In the genomic region with DNA sequence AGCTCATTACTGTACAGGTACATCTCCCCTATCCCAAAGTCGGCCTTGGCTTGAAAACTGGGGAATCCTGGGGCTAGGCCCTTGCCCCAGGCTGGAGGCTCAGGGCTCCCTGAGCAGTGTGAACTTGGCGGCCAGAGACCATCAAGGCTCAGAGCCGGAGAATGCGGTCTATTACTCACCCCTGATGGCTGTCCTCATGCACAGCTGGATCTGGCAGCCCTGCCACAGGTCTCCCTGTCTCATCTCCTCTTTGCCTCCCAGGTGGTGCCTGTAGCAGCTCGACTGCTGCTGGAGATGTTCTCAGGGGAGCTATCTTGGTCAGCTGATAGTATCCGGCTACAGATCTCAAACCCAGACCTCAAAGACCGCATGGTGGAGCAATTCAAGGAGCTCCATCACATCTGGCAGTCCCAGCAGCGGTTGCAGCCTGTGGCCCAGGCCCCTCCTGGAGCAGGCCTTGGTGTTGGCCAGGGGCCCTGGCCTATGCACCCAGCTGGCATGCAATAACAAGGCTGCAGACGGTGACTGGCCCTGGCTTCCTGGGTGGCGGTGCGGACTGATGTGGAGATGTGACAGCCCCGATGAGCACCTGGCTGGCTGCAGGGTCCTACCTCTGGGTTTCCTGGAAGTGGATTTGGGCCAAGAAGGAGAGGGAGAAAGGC, we compare ENCODE assay signal across 17 cellular contexts. TPM values are rescaled to one million over a fixed set of nuclear protein-coding genes. Genes with fewer than 3 reads are reported as not detected.
A peak's percentile ranks its signal among the peaks of the same experiment; 100 is the strongest.
DNase-seq lines count a peak whose midpoint lies in the region; ATAC-seq and TF ChIP-seq lines count a peak whose summit lies in the region.
"Had no signal": no experiment of that assay in that cellular context is flagged by ENCODE, and none has a peak within 500 bp of the region (broad histone marks: within the 10 kb centered on the region; RNA-seq: fewer than 3 reads in every experiment).

No MANE protein-coding gene starts in this region.

- no peaks in the 10 kb centered on the region for H3K4me1 ChIP-seq in ovary (ENCODE audit: insufficient read depth)
- H3K4me1 ChIP-seq: sigmoid colon, stomach had no signal

- H3K27me3 Mint-ChIP-seq in activated CD8-positive, alpha-beta T cell treated with anti-CD3 and anti-CD28 coated beads, Interleukin-2, amount 10 ng/mL, durations not matched to agents 7 days and 5 days (ENCODE audit: low read depth), result no peaks in the 10 kb centered on the region
- H3K27me3 Mint-ChIP-seq: naive B cell, T-helper 17 cell had no signal

- no peak for TF ChIP-seq POLR2A in ovary (IDR thresholded peaks at IDR 0.05)

- H3K4me1 Mint-ChIP-seq in stimulated activated effector memory CD8-positive, alpha-beta T cell treated with anti-CD3 and anti-CD28 coated beads, Interleukin-12 subunit alpha, Interleukin-12 subunit beta, amount 100 ng/mL, for 72 hours, result no peaks in the 10 kb centered on the region
- H3K4me1 Mint-ChIP-seq in activated CD8-positive, alpha-beta T cell treated with anti-CD3 and anti-CD28 coated beads, Interleukin-2, amount 10 ng/mL, durations not matched to agents 7 days and 5 days (ENCODE audit: low read depth), result peaks cover 7% of the 10 kb centered on the region

- no peaks in the 10 kb centered on the region for H3K9me3 Mint-ChIP-seq in stimulated activated effector memory CD8-positive, alpha-beta T cell treated with anti-CD3 and anti-CD28 coated beads, Interleukin-12 subunit alpha, Interleukin-12 subunit beta, amount 100 ng/mL, for 72 hours
- no peaks in the 10 kb centered on the region for H3K9me3 Mint-ChIP-seq in activated CD8-positive, alpha-beta T cell treated with anti-CD3 and anti-CD28 coated beads, Interleukin-2, amount 10 ng/mL, durations not matched to agents 7 days and 5 days (ENCODE audit: insufficient read depth)
- H3K9me3 Mint-ChIP-seq: naive B cell had no signal

- ATAC-seq in esophagus mucosa, result peak; percentile 19
- ATAC-seq in stimulated activated effector memory CD8-positive, alpha-beta T cell treated with anti-CD3 and anti-CD28 coated beads, Interleukin-12 subunit alpha, Interleukin-12 subunit beta, amount 100 ng/mL, for 72 hours, result no peak
- ATAC-seq in activated CD8-positive, alpha-beta T cell treated with anti-CD3 and anti-CD28 coated beads, Interleukin-2, amount 10 ng/mL, durations not matched to agents 7 days and 5 days, result no peak
- ATAC-seq: T-helper 17 cell had no signal

- no peaks in the 10 kb centered on the region for H3K36me3 ChIP-seq in ovary

- peaks cover 67% of the 10 kb centered on the region for H3K36me3 Mint-ChIP-seq in stimulated activated effector memory CD8-positive, alpha-beta T cell treated with anti-CD3 and anti-CD28 coated beads, Interleukin-12 subunit alpha, Interleukin-12 subunit beta, amount 100 ng/mL, for 72 hours
- peaks cover 25% of the 10 kb centered on the region for H3K36me3 Mint-ChIP-seq in activated CD8-positive, alpha-beta T cell treated with anti-CD3 and anti-CD28 coated beads, Interleukin-2, amount 10 ng/mL, durations not matched to agents 7 days and 5 days (ENCODE audit: low read depth)

- H3K27me3 ChIP-seq in ovary, result no peaks in the 10 kb centered on the region
- H3K27me3 ChIP-seq: left lung, sigmoid colon, stomach had no signal

- intact Hi-C loops in ovary (cut with DNase I), result loop anchor here in 1 of 4 donors (5.0 kb wide), 1 partner anchor 554 kb away; the partner anchor contains the start of gene SMKR1

- no peak overlapping the region for H3K27ac ChIP-seq in ovary
- H3K27ac ChIP-seq: 22Rv1, epithelial cell of prostate, sigmoid colon, stomach had no signal

- no peaks in the 10 kb centered on the region for H3K9me3 ChIP-seq in ovary
- H3K9me3 ChIP-seq: left lung, sigmoid colon, stomach had no signal

- no peak for TF ChIP-seq EP300 in ovary (IDR thresholded peaks at IDR 0.05)

- H3K27ac Mint-ChIP-seq in stimulated activated effector memory CD8-positive, alpha-beta T cell treated with anti-CD3 and anti-CD28 coated beads, Interleukin-12 subunit alpha, Interleukin-12 subunit beta, amount 100 ng/mL, for 72 hours, result peak overlapping the region; percentile 74
- H3K27ac Mint-ChIP-seq in activated CD8-positive, alpha-beta T cell treated with anti-CD3 and anti-CD28 coated beads, Interleukin-2, amount 10 ng/mL, durations not matched to agents 7 days and 5 days, result no peak overlapping the region

- POLR2A ChIA-PET in activated CD8-positive, alpha-beta T cell treated with anti-CD3 and anti-CD28 coated beads, Interleukin-2, amount 10 ng/mL, durations not matched to agents 7 days and 5 days (lab: Charles Lee), result interaction anchor here (0.7 to 1.0 kb wide), 2 partner anchors 14 to 143 kb away, joined by 3 read pairs; no protein-coding TSS in a partner anchor

- TF ChIP-seq CTCF in ovary (IDR thresholded peaks at IDR 0.05), result no peak

- DNase-seq in SKM-1 treated with dmso at 0.1 percent for 144 hours (lab: John Stamatoyannopoulos, UW; ENCODE audit: unreplicated experiment) (peak; percentile 73), SKM-1 (lab: John Stamatoyannopoulos, UW; ENCODE audit: unreplicated experiment) (no peak), NOMO-1 treated with dmso at 0.1 percent for 144 hours (lab: John Stamatoyannopoulos, UW; ENCODE audit: unreplicated experiment) (peak; percentile 38), ovary (no peak), NCI-H1930 (lab: John Stamatoyannopoulos, UW) (no peak)
- no peak for DNase-seq in stimulated activated effector memory CD8-positive, alpha-beta T cell treated with anti-CD3 and anti-CD28 coated beads, Interleukin-12 subunit alpha, Interleukin-12 subunit beta, amount 100 ng/mL, for 72 hours (ENCODE audit: low spot score in 2 of 2)
- no peak for DNase-seq in activated CD8-positive, alpha-beta T cell treated with anti-CD3 and anti-CD28 coated beads, Interleukin-2, amount 10 ng/mL, durations not matched to agents 7 days and 5 days
- DNase-seq: activated CD4-positive, alpha-beta T cell treated with anti-CD3 and anti-CD28 coated beads for 1 hour; naive B cell; NCI-H1092 treated with DMSO at 0.1 percent for 48 hours; sigmoid colon; stomach; T-helper 17 cell had no signal

- no peak overlapping the region for H3K4me3 Mint-ChIP-seq in stimulated activated effector memory CD8-positive, alpha-beta T cell treated with anti-CD3 and anti-CD28 coated beads, Interleukin-12 subunit alpha, Interleukin-12 subunit beta, amount 100 ng/mL, for 72 hours
- H3K4me3 Mint-ChIP-seq in activated CD8-positive, alpha-beta T cell treated with anti-CD3 and anti-CD28 coated beads, Interleukin-2, amount 10 ng/mL, durations not matched to agents 7 days and 5 days, result no peak overlapping the region
- H3K4me3 Mint-ChIP-seq: T-helper 17 cell had no signal

- CTCF ChIA-PET in activated CD8-positive, alpha-beta T cell treated with anti-CD3 and anti-CD28 coated beads, Interleukin-2, amount 10 ng/mL, durations not matched to agents 7 days and 5 days (lab: Charles Lee), result interaction anchor here (1.2 to 1.4 kb wide), 2 partner anchors 28 to 491 kb away, joined by 3 read pairs; no protein-coding TSS in a partner anchor

- H3K4me3 ChIP-seq in ovary, result no peak overlapping the region
- H3K4me3 ChIP-seq: left lung, sigmoid colon, stomach had no signal

- 82 to 86% (median 84%) methylated on average over 11 to 12 of the region's 12 CpGs for whole genome bisulfite sequencing in ovary, 3 donors

RNA-seq across cellular contexts. Expression of gene IRF5, which starts 10.7 kb away (rescaled TPM):
- total RNA-seq in esophagus mucosa, result 15.7 TPM
- 1 to 10 TPM; 2.2 to 6.5 (median 3.1) TPM for total RNA-seq in ovary
- 1 to 10 TPM; 2.1 to 2.2 TPM for polyA plus RNA-seq in ovary
- 1 to 10 TPM; 7.4 to 8.0 TPM for total RNA-seq in activated CD8-positive, alpha-beta T cell treated with anti-CD3 and anti-CD28 coated beads, Interleukin-2, amount 10 ng/mL, durations not matched to agents 7 days and 5 days

RNA-seq across cellular contexts. Expression of gene KCP, which starts 37.9 kb away (rescaled TPM):
- 1.8 TPM for total RNA-seq in esophagus mucosa
- 1 to 10 TPM in 1 of 7 donors, under 1 TPM in 3, not detected in 3; 0.15 to 1.8 (median 0.21) TPM for total RNA-seq in ovary
- polyA plus RNA-seq in ovary, result under 1 TPM in 1 of 2 donors, not detected in 1; 0.05 TPM
- total RNA-seq in activated CD8-positive, alpha-beta T cell treated with anti-CD3 and anti-CD28 coated beads, Interleukin-2, amount 10 ng/mL, durations not matched to agents 7 days and 5 days, result under 1 TPM in 1 of 2 experiments, not detected in 1; 0.21 TPM

Comparison
In these comparisons a context has a peak if more than half of its experiments do, and no peak if none do; other contexts are left out.
1. DNase-seq: peak in SKM-1 treated with dmso at 0.1 percent for 144 hours (single experiment) and NOMO-1 treated with dmso at 0.1 percent for 144 hours (single experiment); none in SKM-1 (single experiment), stimulated activated effector memory CD8-positive, alpha-beta T cell treated with anti-CD3 and anti-CD28 coated beads, Interleukin-12 subunit alpha, Interleukin-12 subunit beta, amount 100 ng/mL, for 72 hours (0 of 2), ovary (0 of 5), activated CD8-positive, alpha-beta T cell treated with anti-CD3 and anti-CD28 coated beads, Interleukin-2, amount 10 ng/mL, durations not matched to agents 7 days and 5 days (single experiment) and NCI-H1930 (0 of 2).